Comparison of ENCODE assay signal across 27 cellular contexts in genomic region chr10:100647928-100648327, GRCh38.
A peak's percentile ranks its signal among the peaks of the same experiment; 100 is the strongest.
DNase-seq lines count a peak whose midpoint lies in the region; ATAC-seq, FAIRE-seq and TF ChIP-seq lines count a peak whose summit lies in the region.
"Had no signal": no experiment of that assay in that cellular context is flagged by ENCODE, and none has a peak within 500 bp of the region (broad histone marks: within the 10 kb centered on the region; RNA-seq: fewer than 3 reads in every experiment).

No MANE protein-coding gene starts in this region.

- H3K27ac ChIP-seq in suprapubic skin (no peak overlapping the region), kidney (ENCODE audit: low read depth in 2 of 2, low read length in 2 of 2) (no peak overlapping the region)
- H3K27ac ChIP-seq: 22Rv1, SJSA1 had no signal

- H3K9me3 ChIP-seq in suprapubic skin: no peaks in the 10 kb centered on the region
- H3K9me3 ChIP-seq in kidney (ENCODE audit: control insufficient read depth in 1 of 2, low read length in 2 of 2): no peaks in the 10 kb centered on the region
- H3K9me3 ChIP-seq: SJSA1 had no signal

- no peaks in the 10 kb centered on the region for H3K4me1 ChIP-seq in suprapubic skin
- H3K4me1 ChIP-seq in kidney (ENCODE audit: control insufficient read depth in 1 of 2, insufficient read depth in 1 of 2, low read depth in 1 of 2, low read length in 2 of 2): no peaks in the 10 kb centered on the region
- H3K4me1 ChIP-seq: SJSA1 had no signal

- no peak for TF ChIP-seq POLR2A in suprapubic skin (IDR thresholded peaks at IDR 0.05)

- TF ChIP-seq CTCF in suprapubic skin (IDR thresholded peaks at IDR 0.05): no peak
- no peak for TF ChIP-seq CTCF in kidney (IDR thresholded peaks at IDR 0.05; ENCODE audit: borderline replicate concordance, extremely low read depth, insufficient read depth)

- DNase-seq in DMS53 (lab: John Stamatoyannopoulos, UW) (peak; percentile 41), DMS53 treated with DMSO at 0.1 percent for 48 hours (lab: John Stamatoyannopoulos, UW; ENCODE audit: unreplicated experiment) (no peak), NCI-H526 (lab: John Stamatoyannopoulos, UW) (peak; percentile 84), suprapubic skin (ENCODE audit: low spot score in 2 of 2) (no peak), kidney (no peak)
- DNase-seq in stimulated activated effector memory CD8-positive, alpha-beta T cell treated with anti-CD3 and anti-CD28 coated beads, Interleukin-12 subunit alpha, Interleukin-12 subunit beta, amount 100 ng/mL, for 72 hours (ENCODE audit: low spot score in 2 of 2): no peak
- DNase-seq: ACHN, HCEC 1CT, Kasumi-1, MV-4-11, NCI-H1105, NCI-H1436 treated with DMSO at 0.1 percent for 48 hours, NCI-H187 treated with DMSO at 0.1 percent for 48 hours, NCI-H2171 treated with DMSO at 0.1 percent for 48 hours, NCI-H345, NCI-H524 treated with DMSO at 0.1 percent for 48 hours, Right ventricle myocardium superior, RPMI8226 had no signal

- no peaks in the 10 kb centered on the region for H3K4me1 Mint-ChIP-seq in stimulated activated effector memory CD8-positive, alpha-beta T cell treated with anti-CD3 and anti-CD28 coated beads, Interleukin-12 subunit alpha, Interleukin-12 subunit beta, amount 100 ng/mL, for 72 hours

- FAIRE-seq in kidney (lab: Jason Lieb, UNC): no peak
- FAIRE-seq: D721Med, G401.6, GM12891, GM19239, H1 had no signal

- H3K4me3 ChIP-seq in suprapubic skin (no peak overlapping the region), kidney (ENCODE audit: low read length in 2 of 2) (no peak overlapping the region)
- H3K4me3 ChIP-seq: SJSA1 had no signal

- TF ChIP-seq EP300 in suprapubic skin (IDR thresholded peaks at IDR 0.05): no peak

- H3K36me3 Mint-ChIP-seq in stimulated activated effector memory CD8-positive, alpha-beta T cell treated with anti-CD3 and anti-CD28 coated beads, Interleukin-12 subunit alpha, Interleukin-12 subunit beta, amount 100 ng/mL, for 72 hours: no peaks in the 10 kb centered on the region

- H3K36me3 ChIP-seq in suprapubic skin: no peaks in the 10 kb centered on the region
- H3K36me3 ChIP-seq in kidney (ENCODE audit: control insufficient read depth in 1 of 2, insufficient read depth in 2 of 2, low read length in 2 of 2): no peaks in the 10 kb centered on the region
- H3K36me3 ChIP-seq: SJSA1 had no signal

- no peak overlapping the region for H3K9ac ChIP-seq in kidney (ENCODE audit: low read length in 2 of 2)

- intact Hi-C loops in kidney (cut with DNase I): no loop called here

- H3K27me3 ChIP-seq in suprapubic skin: peaks cover 90% of the 10 kb centered on the region

- H3K27ac Mint-ChIP-seq in stimulated activated effector memory CD8-positive, alpha-beta T cell treated with anti-CD3 and anti-CD28 coated beads, Interleukin-12 subunit alpha, Interleukin-12 subunit beta, amount 100 ng/mL, for 72 hours: no peak overlapping the region

- H3K4me3 Mint-ChIP-seq in stimulated activated effector memory CD8-positive, alpha-beta T cell treated with anti-CD3 and anti-CD28 coated beads, Interleukin-12 subunit alpha, Interleukin-12 subunit beta, amount 100 ng/mL, for 72 hours: no peak overlapping the region

- no peaks in the 10 kb centered on the region for H3K9me3 Mint-ChIP-seq in stimulated activated effector memory CD8-positive, alpha-beta T cell treated with anti-CD3 and anti-CD28 coated beads, Interleukin-12 subunit alpha, Interleukin-12 subunit beta, amount 100 ng/mL, for 72 hours

- 83% methylated on average over 2 of the region's 2 CpGs for WGBS in suprapubic skin

- ATAC-seq in esophagus mucosa: peak; percentile 15
- peak; percentile 55 for ATAC-seq in stimulated activated effector memory CD8-positive, alpha-beta T cell treated with anti-CD3 and anti-CD28 coated beads, Interleukin-12 subunit alpha, Interleukin-12 subunit beta, amount 100 ng/mL, for 72 hours
- ATAC-seq in HG03460 (IDR thresholded peaks at IDR 0.05; ENCODE audit: unreplicated experiment): no peak

Comparison
In these comparisons a context has a peak if more than half of its experiments do, and no peak if none do; other contexts are left out.
1. DNase-seq: peak in DMS53 (single experiment) and NCI-H526 (2 of 2); none in DMS53 treated with DMSO at 0.1 percent for 48 hours (single experiment), stimulated activated effector memory CD8-positive, alpha-beta T cell treated with anti-CD3 and anti-CD28 coated beads, Interleukin-12 subunit alpha, Interleukin-12 subunit beta, amount 100 ng/mL, for 72 hours (0 of 2), suprapubic skin (0 of 2) and kidney (single experiment).